ENCODE assay signal across 10 cellular contexts in genomic region chrX:11540532-11541377, GRCh38.
DNase-seq lines count a peak whose midpoint lies in the region; ATAC-seq, FAIRE-seq and TF ChIP-seq lines count a peak whose summit lies in the region.
"Had no signal": no experiment of that assay in that cellular context is flagged by ENCODE, and none has a peak within 500 bp of the region (broad histone marks: within the 10 kb centered on the region; RNA-seq: fewer than 3 reads in every experiment).

No MANE protein-coding gene starts in this region.

- H3K27me3 ChIP-seq in gastroesophageal sphincter: no peaks in the 10 kb centered on the region
- H3K27me3 ChIP-seq in right lobe of liver: no peaks in the 10 kb centered on the region

- H3K4me3 ChIP-seq in gastroesophageal sphincter (no peak overlapping the region), right lobe of liver (no peak overlapping the region)

- DNase-seq in GM12891 (ENCODE audit: insufficient read length, low spot score) (no peak), RPMI8226 (no peak), cerebellar cortex (ENCODE audit: low spot score) (no peak), right lobe of liver (no peak)
- no peak for DNase-seq in activated effector memory CD4-positive, alpha-beta T cell treated with Interleukin-2 at 50 U/mL for 16 hours
- DNase-seq: DND-41, SIG-M5 had no signal

- H3K9me3 ChIP-seq in gastroesophageal sphincter: no peaks in the 10 kb centered on the region
- no peaks in the 10 kb centered on the region for H3K9me3 ChIP-seq in right lobe of liver

- 33 to 50% methylated on average over 1 of the region's 4 CpGs for WGBS in gastroesophageal sphincter (ENCODE audit: low coverage in 1 of 2), 2 donors
- WGBS in right lobe of liver (ENCODE audit: insufficient coverage, low coverage, low lambda C conversion rate, missing lambda C conversion rate): 75% methylated on average over 3 of the region's 4 CpGs

- H3K36me3 ChIP-seq in gastroesophageal sphincter (no peaks in the 10 kb centered on the region), right lobe of liver (no peaks in the 10 kb centered on the region)

- no peak overlapping the region for H3K27ac ChIP-seq in gastroesophageal sphincter
- no peak overlapping the region for H3K27ac ChIP-seq in right lobe of liver

- ATAC-seq in GM21529 (IDR thresholded peaks at IDR 0.05; ENCODE audit: unreplicated experiment): peak; percentile 81
- ATAC-seq in HG03565 (IDR thresholded peaks at IDR 0.05; ENCODE audit: unreplicated experiment): peak; percentile 83
- ATAC-seq in gastroesophageal sphincter: peak; percentile 41
- no peak for ATAC-seq in right lobe of liver

- intact Hi-C loops in right lobe of liver (cut with DNase I): no loop called here

- FAIRE-seq in GM12891 (lab: Jason Lieb, UNC): peak; percentile 81

- TF ChIP-seq POLR2A in GM12891 (IDR thresholded peaks at IDR 0.05; ENCODE audit: low read depth, low read length) (no peak), gastroesophageal sphincter (IDR thresholded peaks at IDR 0.05) (no peak), right lobe of liver (IDR thresholded peaks at IDR 0.05) (no peak)

- H3K4me1 ChIP-seq in gastroesophageal sphincter: no peaks in the 10 kb centered on the region
- H3K4me1 ChIP-seq in right lobe of liver: no peaks in the 10 kb centered on the region

- no peak for TF ChIP-seq CTCF in gastroesophageal sphincter (IDR thresholded peaks at IDR 0.05)
- TF ChIP-seq CTCF in right lobe of liver (IDR thresholded peaks at IDR 0.05): no peak

- no peak for TF ChIP-seq EP300 in gastroesophageal sphincter (IDR thresholded peaks at IDR 0.05)

TF ChIP-seq in GM12891, 5 proteins besides CTCF, POLR2A, EP300 and RAD21:
- no peak for TF ChIP-seq SPI1 (IDR thresholded peaks at IDR 0.05; ENCODE audit: low read depth, low read length)
- TF ChIP-seq PAX5 (IDR thresholded peaks at IDR 0.05; ENCODE audit: insufficient read depth, low read length, severe bottlenecking): no peak
- TF ChIP-seq POU2F2 (IDR thresholded peaks at IDR 0.05; ENCODE audit: low read depth, low read length): no peak
- no peak for TF ChIP-seq POLR2AphosphoS5 (IDR thresholded peaks at IDR 0.05; ENCODE audit: low read depth, low read length)
- no peak for TF ChIP-seq TAF1 (IDR thresholded peaks at IDR 0.05; ENCODE audit: low read depth, low read length)
TF ChIP-seq in GM12891: peak in this region for 0.

Comparison
In these comparisons a context has a peak if more than half of its experiments do, and no peak if none do; other contexts are left out.
1. ATAC-seq: peak in GM21529 (single experiment), HG03565 (single experiment) and gastroesophageal sphincter (single experiment); none in right lobe of liver (0 of 4).